15 cellular contexts compared by ENCODE assay signal in the genomic region with DNA sequence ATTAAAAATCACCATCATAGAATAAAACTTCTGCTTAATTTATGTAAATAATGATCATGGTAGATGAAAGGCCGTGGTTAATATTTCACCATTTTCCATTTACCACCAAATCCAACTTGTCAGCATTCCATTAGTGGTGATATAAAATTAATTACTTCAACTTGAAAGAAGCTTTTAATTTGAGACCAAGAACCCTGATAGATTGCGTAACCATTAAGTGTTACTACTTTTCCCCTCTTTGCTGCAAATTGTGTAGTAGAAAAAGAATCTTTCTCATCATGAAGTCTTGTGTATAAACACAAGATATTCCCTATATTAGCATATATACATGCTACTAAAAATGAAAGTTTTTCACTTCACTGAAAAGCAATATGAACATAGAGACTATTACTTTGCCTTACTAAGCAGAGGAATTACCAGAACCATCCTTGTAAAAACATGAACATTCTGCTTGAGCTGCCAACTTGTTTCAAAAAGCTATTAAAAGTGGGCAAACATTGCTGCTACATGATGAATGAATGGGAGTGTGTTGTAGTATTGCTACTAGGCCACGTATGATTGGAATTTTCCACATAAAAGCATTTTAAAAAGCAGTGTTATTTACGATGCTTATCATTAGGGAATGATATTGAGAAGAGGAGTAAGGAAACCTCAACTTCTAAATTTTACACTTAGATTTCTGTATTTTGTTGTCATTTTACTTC. TPM values are rescaled to one million over a fixed set of nuclear protein-coding genes. Genes with fewer than 3 reads are reported as not detected.
"Had no signal": no experiment of that assay in that cellular context is flagged by ENCODE, and none has a peak within 500 bp of the region (broad histone marks: within the 10 kb centered on the region; RNA-seq: fewer than 3 reads in every experiment).

No MANE protein-coding gene starts in this region.

- H3K27me3 ChIP-seq: body of pancreas, gastrocnemius medialis, thyroid gland had no signal

- ATAC-seq: activated T-cell treated with anti-CD3 and anti-CD28 coated beads, Interleukin-2, amount 50 U/mL, for 72 hours; body of pancreas; gastrocnemius medialis; left cardiac atrium; stimulated activated memory B cell treated with anti-CD40 and anti-IgM and Interleukin-4, amounts not matched to agents 10 μg/mL and 1 μg/mL and 100 μg/mL, for 72 hours had no signal

- H3K27ac ChIP-seq: body of pancreas, gastrocnemius medialis, lower lobe of right lung had no signal

- H3K4me1 ChIP-seq: body of pancreas, gastrocnemius medialis had no signal

- DNase-seq: activated CD4-positive, alpha-beta T cell treated with anti-CD3 and anti-CD28 coated beads, Interleukin-2, amount 10 ng/mL, durations not matched to agents 7 days and 5 days; activated CD4-positive, CD25-positive, alpha-beta regulatory T cell; activated CD8-positive, alpha-beta memory T cell treated with anti-CD3 and anti-CD28 coated beads, Interleukin-2, amount 50 U/mL, for 48 hours; activated gamma-delta T cell treated with Interleukin-2 at 50 U/mL for 16 hours; activated T-cell treated with anti-CD3 and anti-CD28 coated beads, Interleukin-2, amount 50 U/mL, for 72 hours; amniotic stem cell; body of pancreas; central memory CD4-positive, alpha-beta T cell; effector CD8-positive, alpha-beta T cell; gastrocnemius medialis; left cardiac atrium; lower lobe of right lung; thyroid gland had no signal

- H3K36me3 ChIP-seq: gastrocnemius medialis had no signal

- H3K9me3 ChIP-seq: body of pancreas, gastrocnemius medialis, lower lobe of right lung, thyroid gland had no signal

- H3K4me3 ChIP-seq: body of pancreas, gastrocnemius medialis, lower lobe of right lung, thyroid gland had no signal

RNA-seq across cellular contexts. Expression of a gene that starts 35.0 kb away (rescaled TPM):
- polyA plus RNA-seq: neural cell had no signal
